In genomic region chr22:22044153-22044552, GRCh38 we compare ENCODE assay signal across 21 cellular contexts.
DNase-seq lines count a peak whose midpoint lies in the region; ATAC-seq, FAIRE-seq and TF ChIP-seq lines count a peak whose summit lies in the region.
"Had no signal": no experiment of that assay in that cellular context is flagged by ENCODE, and none has a peak within 500 bp of the region (broad histone marks: within the 10 kb centered on the region; RNA-seq: fewer than 3 reads in every experiment).

No MANE protein-coding gene starts in this region.

- H3K36me3 ChIP-seq in OCI-LY3 (replicated peaks; ENCODE audit: low read depth, low read length) (no peaks in the 10 kb centered on the region), K562 (ENCODE audit: control insufficient read depth, insufficient read depth, low read length) (no peaks in the 10 kb centered on the region)
- H3K36me3 ChIP-seq: HAP-1 had no signal

- no peak for TF ChIP-seq RAD21 in K562 (CRISPR knock-in tag; conservative IDR thresholded peaks at IDR 0.05 in 1 of 2, IDR thresholded peaks at IDR 0.05 in 1 of 2)

- H3K27ac Mint-ChIP-seq in stimulated activated memory B cell treated with anti-CD40 and anti-IgM and Interleukin-4, amounts not matched to agents 10 μg/mL and 1 μg/mL and 100 μg/mL, for 72 hours: peak overlapping the region; percentile 92
- H3K27ac Mint-ChIP-seq: CD4-positive, alpha-beta T cell had no signal

- H3K4me1 ChIP-seq in OCI-LY3 (ENCODE audit: low read length) (peaks cover 31% of the 10 kb centered on the region), K562 (replicated peaks in 1 of 2; ENCODE audit: control insufficient read depth in 2 of 2, insufficient read depth in 2 of 2, low read length in 2 of 2) (peaks cover 0 to 5% of the 10 kb centered on the region in 2 experiments; a peak in 2 of 5 replicates)
- H3K4me1 ChIP-seq: HAP-1 had no signal

- H3K36me3 Mint-ChIP-seq in stimulated activated memory B cell treated with anti-CD40 and anti-IgM and Interleukin-4, amounts not matched to agents 10 μg/mL and 1 μg/mL and 100 μg/mL, for 72 hours: peaks cover 10% of the 10 kb centered on the region

- POLR2A ChIA-PET in K562 (lab: Yijun Ruan, JAX): interaction anchor here (0.6 to 6.4 kb wide), 15 partner anchors 12 to 458 kb away, joined by 3 to 110 read pairs (median 3); no protein-coding TSS in a partner anchor

- no peak for TF ChIP-seq POLR2A in GM12891 (IDR thresholded peaks at IDR 0.05; ENCODE audit: low read depth, low read length)
- TF ChIP-seq POLR2A in K562 (conservative IDR thresholded peaks at IDR 0.05): no peak

- no peak overlapping the region for H2AFZ ChIP-seq in OCI-LY3 (ENCODE audit: low read depth, low read length)
- H2AFZ ChIP-seq in K562 (ENCODE audit: low read depth, low read length): no peak overlapping the region
- H2AFZ ChIP-seq: GM23248 had no signal

- no TSS peak for BruUV-seq in K562 (replicated peaks; lab: Mats Ljungman, UMichigan)

- H3K27me3 ChIP-seq in OCI-LY3 (ENCODE audit: low read depth, low read length) (no peaks in the 10 kb centered on the region), K562 (ENCODE audit: control insufficient read depth in 2 of 2, insufficient read depth in 2 of 2, low read length in 2 of 2) (peaks cover 28 to 40% of the 10 kb centered on the region in 2 experiments)

- in situ Hi-C loops in K562 (cut with MboI): no loop called here

- peaks cover 70% of the 10 kb centered on the region for H3K4me1 Mint-ChIP-seq in stimulated activated memory B cell treated with anti-CD40 and anti-IgM and Interleukin-4, amounts not matched to agents 10 μg/mL and 1 μg/mL and 100 μg/mL, for 72 hours

- peak; percentile 63 for FAIRE-seq in GM12891 (lab: Jason Lieb, UNC)
- FAIRE-seq in K562 (lab: Jason Lieb, UNC): no peak
- FAIRE-seq: A204.1, D721Med, GM19239, HTR-8/SVneo had no signal

- H3K9me3 Mint-ChIP-seq in stimulated activated memory B cell treated with anti-CD40 and anti-IgM and Interleukin-4, amounts not matched to agents 10 μg/mL and 1 μg/mL and 100 μg/mL, for 72 hours: peaks cover 7% of the 10 kb centered on the region
- H3K9me3 Mint-ChIP-seq: CD4-positive, alpha-beta T cell had no signal

- no peaks in the 10 kb centered on the region for H3K9me3 ChIP-seq in OCI-LY3 (ENCODE audit: insufficient read depth, low read length)
- no peaks in the 10 kb centered on the region for H3K9me3 ChIP-seq in K562 (replicated peaks; ENCODE audit: control insufficient read depth, insufficient read depth, low read depth, low read length)
- H3K9me3 ChIP-seq: Caco-2, HAP-1 had no signal

- H3K9ac ChIP-seq in OCI-LY3 (ENCODE audit: low read length) (no peak overlapping the region), K562 (ENCODE audit: insufficient read depth in 1 of 2, low read depth in 2 of 2, low read length in 2 of 2) (no peak overlapping the region)
- H3K9ac ChIP-seq: GM23248 had no signal

- H3K4me2 ChIP-seq in OCI-LY3 (ENCODE audit: low read length) (peak overlapping the region; percentile 37; the same call in 1 of the 2 replicates), K562 (ENCODE audit: insufficient read depth, low read length) (no peak overlapping the region)

- H3K4me3 ChIP-seq in OCI-LY3 (ENCODE audit: low read length): no peak overlapping the region
- H3K4me3 ChIP-seq in K562: no peak overlapping the region
- H3K4me3 ChIP-seq: GM23248, HAP-1 had no signal

- DNase-seq in GM12891 (ENCODE audit: insufficient read length, low spot score) (no peak), K562 (ENCODE audit: extremely low read depth in 1 of 4, low spot score in 3 of 4) (no peak), ureter (ENCODE audit: low spot score) (no peak), T-helper 9 cell (no peak)
- DNase-seq: ACHN; Caco-2; CD4-positive, alpha-beta T cell; GDM1; GM23248; IMR-90; KG1 had no signal

- peak overlapping the region; percentile 42 for H3K4me3 Mint-ChIP-seq in stimulated activated memory B cell treated with anti-CD40 and anti-IgM and Interleukin-4, amounts not matched to agents 10 μg/mL and 1 μg/mL and 100 μg/mL, for 72 hours
- H3K4me3 Mint-ChIP-seq: CD4-positive, alpha-beta T cell had no signal

- H3K9me1 ChIP-seq in K562 (ENCODE audit: control insufficient read depth, insufficient read depth, low read length): no peaks in the 10 kb centered on the region

- CTCF ChIA-PET in K562 (lab: Yijun Ruan, JAX; ENCODE audit: low intra/inter-chr PET ratio): no interaction called here

- H3K27me3 Mint-ChIP-seq in stimulated activated memory B cell treated with anti-CD40 and anti-IgM and Interleukin-4, amounts not matched to agents 10 μg/mL and 1 μg/mL and 100 μg/mL, for 72 hours: no peaks in the 10 kb centered on the region

- no peaks in the 10 kb centered on the region for H3K79me2 ChIP-seq in OCI-LY3 (ENCODE audit: low read length)
- no peaks in the 10 kb centered on the region for H3K79me2 ChIP-seq in K562 (ENCODE audit: control insufficient read depth, insufficient read depth, low read length)

- no peaks in the 10 kb centered on the region for H4K20me1 ChIP-seq in OCI-LY3 (ENCODE audit: insufficient read depth, low read length)
- peaks cover 20% of the 10 kb centered on the region; the same call in 1 of the 2 replicates for H4K20me1 ChIP-seq in K562 (replicated peaks; ENCODE audit: control insufficient read depth, insufficient read depth, low read length)

- WGBS in K562 (ENCODE audit: insufficient coverage, low coverage, missing lambda C conversion rate): 0% methylated on average over 2 of the region's 2 CpGs

- TF ChIP-seq CTCF in OCI-LY3 (IDR thresholded peaks at IDR 0.05; ENCODE audit: low read depth, low read length) (no peak), K562 (IDR thresholded peaks at IDR 0.05 in 2 of 3, conservative IDR thresholded peaks at IDR 0.05 in 1 of 3; ENCODE audit: insufficient read depth in 2 of 3, low read depth in 1 of 3, low read length in 3 of 3) (no peak)

- intact Hi-C loops in K562 (cut with micrococcal nuclease): loop anchor here (5.0 kb wide), 1 partner anchor 332 kb away; no protein-coding TSS in a partner anchor

- ATAC-seq in K562 (no peak), HG03460 (IDR thresholded peaks at IDR 0.05; ENCODE audit: unreplicated experiment) (no peak), HG02973 (IDR thresholded peaks at IDR 0.05; ENCODE audit: unreplicated experiment) (no peak)
- ATAC-seq in stimulated activated memory B cell treated with anti-CD40 and anti-IgM and Interleukin-4, amounts not matched to agents 10 μg/mL and 1 μg/mL and 100 μg/mL, for 72 hours: no peak

- no peak overlapping the region for H3K27ac ChIP-seq in OCI-LY3 (ENCODE audit: low read length)
- no peak overlapping the region for H3K27ac ChIP-seq in K562 (ENCODE audit: extremely low read depth, low read depth, low read length)
- H3K27ac ChIP-seq: C4-2B, GM23248 had no signal

- no peak for TF ChIP-seq EP300 in K562 (IDR thresholded peaks at IDR 0.05; ENCODE audit: low read length)

TF ChIP-seq in GM12891, 5 proteins besides CTCF, POLR2A, EP300 and RAD21:
- TF ChIP-seq SPI1 (IDR thresholded peaks at IDR 0.05; ENCODE audit: low read depth, low read length) (no peak), POU2F2 (IDR thresholded peaks at IDR 0.05; ENCODE audit: low read depth, low read length) (no peak), PAX5 (IDR thresholded peaks at IDR 0.05; ENCODE audit: insufficient read depth, low read length, severe bottlenecking) (no peak), TAF1 (IDR thresholded peaks at IDR 0.05; ENCODE audit: low read depth, low read length) (no peak), POLR2AphosphoS5 (IDR thresholded peaks at IDR 0.05; ENCODE audit: low read depth, low read length) (no peak)

TF ChIP-seq in K562, 482 proteins besides CTCF, POLR2A, EP300 and RAD21 (continues in another document):
- no peak for TF ChIP-seq IRF9 (tag; IDR thresholded peaks at IDR 0.05)
- no peak for TF ChIP-seq CHD2 (IDR thresholded peaks at IDR 0.05; ENCODE audit: low read depth, low read length)
- no peak for TF ChIP-seq ZNF780A (CRISPR knock-in tag; IDR thresholded peaks at IDR 0.05)
- no peak for TF ChIP-seq ZNF785 (CRISPR knock-in tag; IDR thresholded peaks at IDR 0.05)
- no peak for TF ChIP-seq L3MBTL2 (IDR thresholded peaks at IDR 0.05)
- no peak for TF ChIP-seq STAT5A (IDR thresholded peaks at IDR 0.05; ENCODE audit: borderline replicate concordance, low read length)
- TF ChIP-seq TFAM (CRISPR knock-in tag; conservative IDR thresholded peaks at IDR 0.05): no peak
- TF ChIP-seq CBX1 (IDR thresholded peaks at IDR 0.05; ENCODE audit: low read depth): no peak
- 0 out of 2 replicates have a peak, but pooled peaks have one; percentile 33 for TF ChIP-seq ZNF134 (CRISPR knock-in tag; conservative IDR thresholded peaks at IDR 0.05)
- no peak for TF ChIP-seq XRCC5 (IDR thresholded peaks at IDR 0.05; ENCODE audit: low read depth, low read length)
- TF ChIP-seq RUNX1 (IDR thresholded peaks at IDR 0.05; ENCODE audit: low read depth): no peak
- TF ChIP-seq, protein P1, sequence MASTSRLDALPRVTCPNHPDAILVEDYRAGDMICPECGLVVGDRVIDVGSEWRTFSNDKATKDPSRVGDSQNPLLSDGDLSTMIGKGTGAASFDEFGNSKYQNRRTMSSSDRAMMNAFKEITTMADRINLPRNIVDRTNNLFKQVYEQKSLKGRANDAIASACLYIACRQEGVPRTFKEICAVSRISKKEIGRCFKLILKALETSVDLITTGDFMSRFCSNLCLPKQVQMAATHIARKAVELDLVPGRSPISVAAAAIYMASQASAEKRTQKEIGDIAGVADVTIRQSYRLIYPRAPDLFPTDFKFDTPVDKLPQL (IDR thresholded peaks at IDR 0.05; ENCODE audit: extremely low read depth, insufficient read length): no peak
- TF ChIP-seq JUNB (CRISPR knock-in tag; conservative IDR thresholded peaks at IDR 0.05): 0 out of 2 replicates have a peak, but pooled peaks have one; percentile 16
- TF ChIP-seq TRIM24 (IDR thresholded peaks at IDR 0.05): no peak
- TF ChIP-seq HNRNPUL1 (IDR thresholded peaks at IDR 0.05; ENCODE audit: low read length): no peak
